ENCODE assay signal across 8 cellular contexts in the genomic region with DNA sequence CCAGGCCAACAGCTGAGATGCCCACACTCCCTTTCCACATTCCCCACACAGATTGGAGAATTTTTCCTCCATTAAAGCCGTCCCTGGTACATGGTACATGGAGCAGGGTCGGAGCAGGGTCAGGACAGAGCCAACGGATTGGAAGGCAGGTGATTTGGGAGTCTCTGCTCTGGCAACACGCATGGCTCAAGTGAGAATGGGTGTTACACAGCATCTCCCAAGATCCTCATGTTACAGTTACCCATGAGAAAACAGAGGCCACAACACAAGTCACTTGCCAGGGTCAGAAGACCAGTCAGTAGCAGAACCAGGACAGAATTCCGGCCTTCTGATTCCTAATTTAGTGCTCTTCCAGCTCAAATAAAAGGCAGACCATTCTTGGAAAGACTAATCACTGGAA. TPM values are rescaled to one million over a fixed set of nuclear protein-coding genes. Genes with fewer than 3 reads are reported as not detected.
DNase-seq lines count a peak whose midpoint lies in the region; ATAC-seq and TF ChIP-seq lines count a peak whose summit lies in the region.

No MANE protein-coding gene starts in this region.

- no peak for DNase-seq in heart left ventricle
- DNase-seq in Right ventricle myocardium inferior (ENCODE audit: missing footprints), result no peak
- DNase-seq in left cardiac atrium, result no peak
- no peak for DNase-seq in aorta
- DNase-seq in NCI-H510A (lab: John Stamatoyannopoulos, UW), result no peak

- H3K27me3 ChIP-seq in heart left ventricle, result no peaks in the 10 kb centered on the region
- H3K27me3 ChIP-seq in rectal smooth muscle tissue (ENCODE audit: control insufficient read depth, insufficient read depth, low read length), result no peaks in the 10 kb centered on the region
- H3K27me3 ChIP-seq in aorta (ENCODE audit: control insufficient read depth in 1 of 2, insufficient read depth in 2 of 2, low read length in 1 of 2), result no peaks in the 10 kb centered on the region

- H3K4me1 ChIP-seq in heart left ventricle, result peaks cover 0 to 29% (median 16%) of the 10 kb centered on the region in 12 donors
- peaks cover 2% of the 10 kb centered on the region for H3K4me1 ChIP-seq in rectal smooth muscle tissue (ENCODE audit: control insufficient read depth, insufficient read depth, low read length)
- H3K4me1 ChIP-seq in aorta (ENCODE audit: control insufficient read depth in 1 of 2, insufficient read depth in 2 of 2, low read length in 2 of 2), result peaks cover 2 to 5% of the 10 kb centered on the region in 2 donors

- H3K36me3 ChIP-seq in heart left ventricle (peaks cover 0 to 20% (median 13%) of the 10 kb centered on the region in 9 donors), rectal smooth muscle tissue (ENCODE audit: control insufficient read depth, insufficient read depth, low read length) (peaks cover 12% of the 10 kb centered on the region), aorta (ENCODE audit: control insufficient read depth in 1 of 2, insufficient read depth in 2 of 2, low read length in 1 of 2) (no peaks in the 10 kb centered on the region)

- H3K9ac ChIP-seq in rectal smooth muscle tissue (ENCODE audit: low read length), result no peak overlapping the region

- 31 to 48% (median 42%) methylated on average over 4 to 5 of the region's 5 CpGs for WGBS in heart left ventricle, 4 donors
- whole genome bisulfite sequencing in aorta, 2 donors, result 30 to 31% methylated on average over 5 of the region's 5 CpGs

- TF ChIP-seq POLR2A in heart left ventricle (IDR thresholded peaks at IDR 0.05), result no peak

- intact Hi-C loops in heart left ventricle (cut with DNase I) (no loop called here), Right ventricle myocardium inferior (cut with DNase I) (loop anchor here (5.0 kb wide), 1 partner anchor 94 kb away; the partner anchor contains the start of genes ATG13 and HARBI1), left cardiac atrium (cut with DNase I) (no loop called here), aorta (cut with DNase I) (loop anchor here in 1 of 2 donors (5.0 kb wide), 1 partner anchor 589 kb away; the partner anchor contains the start of gene PHF21A)

- no peaks in the 10 kb centered on the region for H3K9me3 ChIP-seq in heart left ventricle
- H3K9me3 ChIP-seq in aorta (ENCODE audit: control insufficient read depth, low read length), result no peaks in the 10 kb centered on the region

- ATAC-seq in heart left ventricle (peak in 3 of 4 donors; percentile 8 to 38 (median 35)), Right ventricle myocardium inferior (no peak), left cardiac atrium (peak; percentile 32 to 42), aorta (ENCODE audit: low FRiP score) (peak; percentile 67), GM18907 (IDR thresholded peaks at IDR 0.05; ENCODE audit: unreplicated experiment) (no peak), HG02588 (IDR thresholded peaks at IDR 0.05; ENCODE audit: unreplicated experiment) (no peak)

- peak overlapping the region; percentile 77 to 99 (median 90) for H3K27ac ChIP-seq in heart left ventricle
- H3K27ac ChIP-seq in rectal smooth muscle tissue (ENCODE audit: low read depth, low read length), result peak overlapping the region; percentile 80
- peak overlapping the region; percentile 85 to 94 for H3K27ac ChIP-seq in aorta (ENCODE audit: low read depth in 1 of 2, low read length in 2 of 2)

- H3K4me3 ChIP-seq in heart left ventricle (no peak overlapping the region), rectal smooth muscle tissue (ENCODE audit: low read length) (no peak overlapping the region), aorta (ENCODE audit: low read length in 2 of 2) (no peak overlapping the region)

- no peak for TF ChIP-seq CTCF in heart left ventricle (IDR thresholded peaks at IDR 0.05)

RNA-seq across cellular contexts. Expression of gene F2, which starts 7.7 kb away (rescaled TPM):
- under 1 TPM in 2 of 9 donors, not detected in 7; 0.17 to 0.18 TPM for total RNA-seq in heart left ventricle
- under 1 TPM in 1 of 2 donors, not detected in 1; 0.08 TPM for polyA plus RNA-seq in heart left ventricle
- not detected for total RNA-seq in Right ventricle myocardium inferior
- total RNA-seq in left cardiac atrium, result not detected
- total RNA-seq in aorta, result under 1 TPM in 1 of 2 donors, not detected in 1; 0.19 TPM
- polyA plus RNA-seq in aorta, result under 1 TPM in 1 of 2 donors, not detected in 1; 0.72 TPM

RNA-seq across cellular contexts. Expression of gene ZNF408, which starts 10.5 kb away (rescaled TPM):
- 1 to 10 TPM; 5.3 to 10.0 (median 7.1) TPM for total RNA-seq in heart left ventricle
- 1 to 10 TPM; 5.6 to 8.5 TPM for polyA plus RNA-seq in heart left ventricle
- total RNA-seq in Right ventricle myocardium inferior, result 6.0 TPM
- 1 to 10 TPM; 7.4 to 9.3 TPM for total RNA-seq in left cardiac atrium
- 1 to 10 TPM; 9.8 to 9.9 TPM for total RNA-seq in aorta
- polyA plus RNA-seq in aorta, result 10 to 100 TPM in 1 of 2 donors, 1 to 10 TPM in 1; 3.0 to 13.3 TPM

RNA-seq across cellular contexts. Expression of gene ARHGAP1, which starts 10.9 kb away (rescaled TPM):
- total RNA-seq in heart left ventricle (100 to 1,000 TPM in 4 of 9 donors, 10 to 100 TPM in 5; 57.5 to 309 (median 78.9) TPM), Right ventricle myocardium inferior (68.4 TPM), left cardiac atrium (100 to 1,000 TPM; 112 to 144 TPM), aorta (100 to 1,000 TPM; 173 to 185 TPM)
- polyA plus RNA-seq in heart left ventricle (10 to 100 TPM; 38.8 to 58.0 TPM), aorta (10 to 100 TPM; 27.8 to 74.1 TPM)

Comparison
In these comparisons a context has a peak if more than half of its experiments do, and no peak if none do; other contexts are left out.
1. ATAC-seq: peak in heart left ventricle (3 of 4), left cardiac atrium (2 of 2) and aorta (single experiment); none in Right ventricle myocardium inferior (single experiment), GM18907 (single experiment) and HG02588 (single experiment).
2. Peak in every context shown above with its lines, with median percentiles within 50 percentile points of each other: H3K27ac ChIP-seq.